ENCODE assay signal across 24 cellular contexts in the genomic region with DNA sequence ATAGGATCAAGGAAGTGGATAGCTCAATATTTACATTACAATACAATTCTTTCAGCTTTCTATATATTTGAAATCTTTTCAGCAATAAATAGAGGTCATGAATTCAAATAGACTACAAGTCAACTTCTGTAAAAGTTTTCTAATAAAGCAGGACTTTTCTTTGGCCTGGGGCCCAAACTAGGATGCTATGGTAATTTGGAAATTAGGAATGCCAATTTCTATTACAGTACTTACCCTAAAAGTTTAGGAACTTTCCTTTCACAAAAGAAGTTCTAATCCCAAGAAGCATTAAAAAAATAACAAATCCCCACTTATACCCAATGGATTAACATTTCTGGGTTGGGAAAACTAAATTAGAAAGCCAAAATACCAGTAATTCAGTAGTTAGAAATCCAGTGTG.
"Had no signal": no experiment of that assay in that cellular context is flagged by ENCODE, and none has a peak within 500 bp of the region (broad histone marks: within the 10 kb centered on the region; RNA-seq: fewer than 3 reads in every experiment).

No MANE protein-coding gene starts in this region.

- DNase-seq: stimulated activated CD4-positive, alpha-beta T cell treated with anti-CD3 and anti-CD28 coated beads, Interleukin-2, amount 100 ng/mL, for 48 hours; stimulated activated CD4-positive, alpha-beta T cell treated with anti-CD3 and anti-CD28 coated beads, Interleukin-4, amount 100 ng/mL, for 1 hour; stimulated activated CD4-positive, alpha-beta T cell treated with anti-CD3 and anti-CD28 coated beads, Interleukin-4, amount 100 ng/mL, for 24 hours; stimulated activated CD4-positive, alpha-beta T cell treated with anti-CD3 and anti-CD28 coated beads, Interleukin-4, amount 100 ng/mL, for 4 hours; stimulated activated CD8-positive, alpha-beta memory T cell treated with anti-CD3 and anti-CD28 coated beads, Interleukin-4, amount 100 ng/mL, for 48 hours; stimulated activated naive B cell treated with anti-CD40 and anti-IgM and Interleukin-4, amounts not matched to agents 10 μg/mL and 1 μg/mL and 100 μg/mL, for 72 hours; stimulated activated naive CD4-positive, alpha-beta T cell; stimulated activated naive CD4-positive, alpha-beta T cell treated with Interleukin-2 at 50 U/mL for 16 hours; stimulated activated naive CD8-positive, alpha-beta T cell treated with anti-CD3 and anti-CD28 coated beads, Interleukin-15, amount 100 ng/mL, for 72 hours; stimulated activated naive CD8-positive, alpha-beta T cell treated with anti-CD3 and anti-CD28 coated beads, Interleukin-15, Interleukin-2, amounts not matched to agents 100 U/mL and 50 U/mL, for 24 hours; stomach; substantia nigra; testis; thyroid gland; tibial artery; transverse colon; trophoblast cell; upper lobe of left lung; upper lobe of right lung; uterus had no signal

- H3K4me1 ChIP-seq: stomach, suprapubic skin, testis, tibial artery, tibial nerve, transverse colon, upper lobe of left lung, upper lobe of right lung, uterus, vagina had no signal

- H3K4me3 ChIP-seq: stomach, suprapubic skin, testis, thoracic aorta, thyroid gland, tibial artery, tibial nerve, transverse colon, upper lobe of left lung, upper lobe of right lung, uterus, vagina had no signal

- H3K9me3 ChIP-seq: stomach, suprapubic skin, testis, thoracic aorta, thyroid gland, tibial artery, tibial nerve, transverse colon, upper lobe of left lung, upper lobe of right lung, uterus, vagina had no signal

- H3K27me3 ChIP-seq: stomach, suprapubic skin, testis, thyroid gland, tibial artery, tibial nerve, transverse colon, upper lobe of left lung, upper lobe of right lung, uterus, vagina had no signal

- H3K36me3 ChIP-seq: stomach, suprapubic skin, thoracic aorta, thyroid gland, tibial artery, tibial nerve, transverse colon, upper lobe of left lung, upper lobe of right lung, uterus, vagina had no signal
